In the genomic region with DNA sequence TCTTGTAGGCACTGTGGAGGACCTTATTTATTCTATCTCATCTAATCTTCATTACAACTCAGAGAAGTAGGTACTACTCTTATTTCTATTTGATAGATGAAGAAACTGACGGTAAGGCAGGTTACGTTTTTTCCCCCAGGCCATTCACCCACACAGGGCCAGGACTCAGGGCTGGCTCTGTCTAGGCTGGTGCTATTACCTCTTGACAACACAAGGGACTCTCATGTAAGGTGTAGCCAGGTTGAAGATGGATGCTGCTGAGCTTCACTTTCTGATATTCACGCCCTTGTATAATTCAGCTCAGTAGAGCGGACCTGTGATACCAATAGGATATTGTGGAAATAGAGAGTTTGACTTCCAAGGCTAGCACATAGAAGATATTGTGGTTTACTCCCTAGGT, we compare ENCODE assay signal across 3 cellular contexts.
"Had no signal": no experiment of that assay in that cellular context is flagged by ENCODE, and none has a peak within 500 bp of the region (broad histone marks: within the 10 kb centered on the region; RNA-seq: fewer than 3 reads in every experiment).

No MANE protein-coding gene starts in this region.

- DNase-seq: GDM1, GF-D8 had no signal

- ATAC-seq: GM12878 had no signal

- H3K4me3 ChIP-seq: GM12878 had no signal
